10 cellular contexts compared by ENCODE assay signal in genomic region chr3:4042070-4042469, GRCh38.
"Had no signal": no experiment of that assay in that cellular context is flagged by ENCODE, and none has a peak within 500 bp of the region (broad histone marks: within the 10 kb centered on the region; RNA-seq: fewer than 3 reads in every experiment).

No MANE protein-coding gene starts in this region.

- H3K9ac ChIP-seq: GM23248 had no signal

- H3K4me2 ChIP-seq: GM23338 had no signal

- H3K36me3 ChIP-seq: HAP-1 had no signal

- H3K27ac Mint-ChIP-seq: GM23338, H9, HFFc6 had no signal

- H2AFZ ChIP-seq: GM23248, GM23338 had no signal

- H3K4me3 ChIP-seq: GM23248, GM23338, HAP-1 had no signal

- H3K9me3 ChIP-seq: HAP-1 had no signal

- H3K4me3 Mint-ChIP-seq: GM23338, H9, HFFc6 had no signal

- H3K4me1 ChIP-seq: HAP-1 had no signal

- H3K4me1 Mint-ChIP-seq: GM23338, H9 had no signal

- ATAC-seq: HCT116 had no signal

- DNase-seq: GM23248, GOT3, H7, H9, HCEC 1CT, HFFc6 had no signal

- H3K9me3 Mint-ChIP-seq: H9 had no signal

- FAIRE-seq: H54 had no signal

- H3K27ac ChIP-seq: GM23248 had no signal
